8 cellular contexts compared by ENCODE assay signal in genomic region chr7:77538908-77539212, GRCh38. TPM values are rescaled to one million over a fixed set of nuclear protein-coding genes. Genes with fewer than 3 reads are reported as not detected.
DNase-seq lines count a peak whose midpoint lies in the region; ATAC-seq and TF ChIP-seq lines count a peak whose summit lies in the region.

No MANE protein-coding gene starts in this region.

- H3K4me2 ChIP-seq in skeletal muscle satellite cell (ENCODE audit: low read length): peak overlapping the region; percentile 78

- H3K27me3 ChIP-seq in WERI-Rb-1 (ENCODE audit: insufficient read depth, low read depth, severe bottlenecking) (no peaks in the 10 kb centered on the region), gastroesophageal sphincter (no peaks in the 10 kb centered on the region), skeletal muscle satellite cell (ENCODE audit: control insufficient read depth, insufficient read depth, low read length) (no peaks in the 10 kb centered on the region)

- H3K4me3 ChIP-seq in GM12875 (ENCODE audit: low read depth, low read length) (peak overlapping the region; percentile 96), WERI-Rb-1 (ENCODE audit: low read depth, low read length) (peak overlapping the region; percentile 97), gastroesophageal sphincter (peak overlapping the region; percentile 80 to 99), skeletal muscle satellite cell (ENCODE audit: low read length) (peak overlapping the region; percentile 85)

- H3K9me3 ChIP-seq in WERI-Rb-1 (ENCODE audit: severe bottlenecking) (no peaks in the 10 kb centered on the region), gastroesophageal sphincter (no peaks in the 10 kb centered on the region), skeletal muscle satellite cell (replicated peaks; ENCODE audit: low read length) (no peaks in the 10 kb centered on the region)

- TF ChIP-seq POLR2A in gastroesophageal sphincter (IDR thresholded peaks at IDR 0.05): no peak

- DNase-seq in WERI-Rb-1 (no peak), NCI-H2196 treated with DMSO at 0.1 percent for 48 hours (lab: John Stamatoyannopoulos, UW; ENCODE audit: unreplicated experiment) (no peak), KBM-7 (no peak)

- in situ Hi-C loops in KBM-7 (cut with MboI; ENCODE audit: low pct_unique_long_range_greater_than_20kb, low sequenced_read_pairs): no loop called here

- TF ChIP-seq CTCF in GM12875 (IDR thresholded peaks at IDR 0.05; ENCODE audit: borderline replicate concordance, insufficient read depth, low read depth, low read length) (no peak), WERI-Rb-1 (IDR thresholded peaks at IDR 0.05; ENCODE audit: low read depth, low read length) (no peak), gastroesophageal sphincter (IDR thresholded peaks at IDR 0.05) (no peak)

- H3K9ac ChIP-seq in skeletal muscle satellite cell (ENCODE audit: low read depth, low read length): peak overlapping the region; percentile 98

- peaks cover 0 to 56% (median 17%) of the 10 kb centered on the region in 3 donors for H3K4me1 ChIP-seq in gastroesophageal sphincter
- peaks cover 43% of the 10 kb centered on the region for H3K4me1 ChIP-seq in skeletal muscle satellite cell (ENCODE audit: control insufficient read depth, insufficient read depth, low read length)

- ATAC-seq in gastroesophageal sphincter (no peak), HG03457 (IDR thresholded peaks at IDR 0.05; ENCODE audit: unreplicated experiment) (no peak), GM18520 (IDR thresholded peaks at IDR 0.05; ENCODE audit: unreplicated experiment) (no peak)

- H3K27ac ChIP-seq in WERI-Rb-1 (peak overlapping the region; percentile 96), gastroesophageal sphincter (peak overlapping the region; percentile 81 to 99 (median 96))

- TF ChIP-seq EP300 in gastroesophageal sphincter (IDR thresholded peaks at IDR 0.05): no peak

- H3K36me3 ChIP-seq in WERI-Rb-1 (peaks cover 11% of the 10 kb centered on the region), gastroesophageal sphincter (no peaks in the 10 kb centered on the region), skeletal muscle satellite cell (ENCODE audit: insufficient read depth, low read length) (peaks cover 16% of the 10 kb centered on the region)

- WGBS in gastroesophageal sphincter (ENCODE audit: low coverage in 1 of 2), 2 donors: 0 to 4% methylated on average over 3 of the region's 3 CpGs

RNA-seq across cellular contexts. Expression of gene PTPN12, which starts 1.8 kb away (rescaled TPM):
- total RNA-seq in gastroesophageal sphincter: 100 to 1,000 TPM in 2 of 4 donors, 10 to 100 TPM in 2; 87.1 to 147 (median 100) TPM
- total RNA-seq in skeletal muscle satellite cell (2012; rRNA removed): 41.3 and 42.2 TPM in 2 replicates
